ENCODE assay signal across 8 cellular contexts in the genomic region with DNA sequence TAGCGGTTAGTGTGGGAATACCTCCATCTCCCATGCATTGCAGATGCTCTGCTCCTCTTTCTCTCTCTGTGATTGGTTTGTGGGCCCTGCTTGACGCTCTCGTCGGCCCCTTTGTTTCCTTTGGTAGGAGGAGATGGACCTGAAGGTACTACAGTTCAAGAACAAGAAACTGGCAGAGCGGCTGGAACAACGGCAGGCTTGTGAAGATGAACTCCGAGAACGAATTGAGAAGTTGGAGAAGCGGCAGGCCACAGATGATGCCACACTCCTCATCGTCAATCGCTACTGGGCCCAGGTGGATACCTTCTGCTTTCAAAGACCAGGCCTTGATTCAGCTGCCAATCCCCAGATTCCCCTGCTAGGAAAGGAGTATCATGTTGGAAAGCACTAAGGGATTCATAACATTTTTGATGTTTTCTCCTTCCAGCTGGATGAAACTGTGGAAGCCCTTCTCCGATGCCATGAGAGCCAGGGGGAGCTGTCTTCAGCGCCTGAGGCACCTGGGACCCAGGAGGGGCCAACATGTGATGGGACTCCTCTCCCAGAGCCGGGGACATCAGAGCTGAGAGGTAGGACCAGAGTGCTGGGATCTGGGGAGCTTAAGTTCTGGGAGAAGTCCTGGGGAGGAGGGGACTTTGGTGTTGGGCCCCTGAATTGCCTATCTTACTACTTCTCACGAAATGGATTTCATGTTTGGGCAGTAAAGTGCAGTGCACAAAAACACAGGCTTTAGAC. TPM values are rescaled to one million over a fixed set of nuclear protein-coding genes. Genes with fewer than 3 reads are reported as not detected.
DNase-seq lines count a peak whose midpoint lies in the region; ATAC-seq and TF ChIP-seq lines count a peak whose summit lies in the region.

No MANE protein-coding gene starts in this region.

- H3K4me3 Mint-ChIP-seq in GM23338 = peak overlapping the region; percentile 95

- peak overlapping the region; percentile 93 for H3K4me2 ChIP-seq in GM23338

- WGBS in gastroesophageal sphincter (ENCODE audit: low coverage in 1 of 2), 2 donors = 43 to 72% methylated on average over 1 to 3 of the region's 15 CpGs

- peaks cover 39% of the 10 kb centered on the region for H3K36me3 ChIP-seq in GM23338 (ENCODE audit: insufficient read depth)
- H3K36me3 ChIP-seq in WERI-Rb-1 = peaks cover 72% of the 10 kb centered on the region
- peaks cover 0 to 61% of the 10 kb centered on the region in 2 donors for H3K36me3 ChIP-seq in gastroesophageal sphincter
- peaks cover 0 to 57% of the 10 kb centered on the region in 2 donors for H3K36me3 ChIP-seq in gastrocnemius medialis

- in situ Hi-C loops in gastrocnemius medialis (cut with MboI; ENCODE audit: low sequenced_read_pairs in 4 of 4) = no loop called here

- H3K27ac ChIP-seq in GM23338 (ENCODE audit: low read depth) (no peak overlapping the region), WERI-Rb-1 (no peak overlapping the region; the same call in 1 of the 2 replicates), gastroesophageal sphincter (peak overlapping the region in 3 of 4 donors; percentile 87 to 92 (median 92)), gastrocnemius medialis (peak overlapping the region; percentile 91 to 96 (median 94))

- intact Hi-C loops in gastrocnemius medialis (cut with DNase I; ENCODE audit: low total_unique reads) = loop anchor here (1.0 kb wide), 1 partner anchor 15 kb away; a partner anchor contains a TSS

- 0 out of 2 replicates have a peak, but pooled peaks cover 7% of the 10 kb centered on the region for H3F3A ChIP-seq in GM23338 (replicated peaks; ENCODE audit: low read depth)

- H2AFZ ChIP-seq in GM23338 = no peak overlapping the region

- no peak for DNase-seq in GM23338 (ENCODE audit: low spot score)
- no peak for DNase-seq in WERI-Rb-1
- peak in 1 of 2 donors; percentile 10 for DNase-seq in gastrocnemius medialis
- DNase-seq in NCI-H82 treated with DMSO at 0.1 percent for 48 hours (lab: John Stamatoyannopoulos, UW; ENCODE audit: unreplicated experiment) = no peak
- no peak for DNase-seq in NCI-H510A treated with DMSO at 0.1 percent for 48 hours (lab: John Stamatoyannopoulos, UW)
- no peak for DNase-seq in islet precursor cell
- no peak for DNase-seq in activated effector memory CD4-positive, alpha-beta T cell treated with Interleukin-2 at 50 U/mL for 16 hours

- H3K9me3 Mint-ChIP-seq in GM23338 = no peaks in the 10 kb centered on the region; the same call in 2 of the 3 replicates

- TF ChIP-seq EP300 in gastroesophageal sphincter (IDR thresholded peaks at IDR 0.05) = no peak

- TF ChIP-seq CTCF in GM23338 (conservative IDR thresholded peaks at IDR 0.05; ENCODE audit: low read depth in 2 of 2) (no peak), WERI-Rb-1 (IDR thresholded peaks at IDR 0.05; ENCODE audit: low read depth, low read length) (no peak), gastroesophageal sphincter (IDR thresholded peaks at IDR 0.05) (no peak), gastrocnemius medialis (IDR thresholded peaks at IDR 0.05 in 4 of 5, conservative IDR thresholded peaks at IDR 0.05 in 1 of 5) (no peak)

- peaks cover 24% of the 10 kb centered on the region for H3K79me2 ChIP-seq in GM23338 (replicated peaks; ENCODE audit: insufficient read depth)

- peak overlapping the region; percentile 70 for H3K27ac Mint-ChIP-seq in GM23338

- H3K9me3 ChIP-seq in WERI-Rb-1 (ENCODE audit: severe bottlenecking) (no peaks in the 10 kb centered on the region), gastroesophageal sphincter (no peaks in the 10 kb centered on the region), gastrocnemius medialis (no peaks in the 10 kb centered on the region)

- peaks cover 56% of the 10 kb centered on the region for H3K36me3 Mint-ChIP-seq in GM23338 (ENCODE audit: low read depth)

- peak overlapping the region; percentile 79 for H3K4me3 ChIP-seq in GM23338
- H3K4me3 ChIP-seq in WERI-Rb-1 (ENCODE audit: low read depth, low read length) = peak overlapping the region; percentile 65
- peak overlapping the region; percentile 68 to 79 for H3K4me3 ChIP-seq in gastroesophageal sphincter
- H3K4me3 ChIP-seq in gastrocnemius medialis = peak overlapping the region; percentile 77 to 96 (median 92)

- peaks cover 16% of the 10 kb centered on the region for H3K4me1 Mint-ChIP-seq in GM23338

- peaks cover 32% of the 10 kb centered on the region for H4K20me1 ChIP-seq in GM23338 (replicated peaks; ENCODE audit: insufficient read depth)

- TF ChIP-seq POLR2A in gastroesophageal sphincter (IDR thresholded peaks at IDR 0.05) (no peak), gastrocnemius medialis (IDR thresholded peaks at IDR 0.05) (no peak)

- H3K27me3 ChIP-seq in GM23338 (ENCODE audit: insufficient read depth) (no peaks in the 10 kb centered on the region), WERI-Rb-1 (ENCODE audit: insufficient read depth, low read depth, severe bottlenecking) (no peaks in the 10 kb centered on the region), gastroesophageal sphincter (no peaks in the 10 kb centered on the region), gastrocnemius medialis (no peaks in the 10 kb centered on the region)

- H3K4me1 ChIP-seq in GM23338 (ENCODE audit: insufficient read depth) (peaks cover 6% of the 10 kb centered on the region; the same call in 1 of the 2 replicates), gastroesophageal sphincter (peaks cover 5 to 40% (median 21%) of the 10 kb centered on the region in 3 donors), gastrocnemius medialis (peaks cover 18 to 23% of the 10 kb centered on the region in 2 donors)

- ATAC-seq in GM23338 = no peak
- no peak for ATAC-seq in gastroesophageal sphincter
- no peak for ATAC-seq in gastrocnemius medialis

- H3K27me3 Mint-ChIP-seq in GM23338 (ENCODE audit: insufficient read depth, low read depth, poor library complexity) = peaks cover 27% of the 10 kb centered on the region

- no peaks in the 10 kb centered on the region for H3K9me2 ChIP-seq in GM23338 (ENCODE audit: insufficient read depth)

TF ChIP-seq in GM23338, 12 proteins besides CTCF, POLR2A, EP300 and RAD21 (continues in another document):
- TF ChIP-seq ZNF331 (CRISPR knock-in tag; IDR thresholded peaks at IDR 0.05; ENCODE audit: low read depth) = no peak
- TF ChIP-seq NANOG (IDR thresholded peaks at IDR 0.05; ENCODE audit: borderline replicate concordance) = no peak
- TF ChIP-seq JUNB (IDR thresholded peaks at IDR 0.05; ENCODE audit: unreplicated experiment) = no peak
- TF ChIP-seq STAT1 (IDR thresholded peaks at IDR 0.05; ENCODE audit: unreplicated experiment) = no peak
- TF ChIP-seq, protein P1, sequence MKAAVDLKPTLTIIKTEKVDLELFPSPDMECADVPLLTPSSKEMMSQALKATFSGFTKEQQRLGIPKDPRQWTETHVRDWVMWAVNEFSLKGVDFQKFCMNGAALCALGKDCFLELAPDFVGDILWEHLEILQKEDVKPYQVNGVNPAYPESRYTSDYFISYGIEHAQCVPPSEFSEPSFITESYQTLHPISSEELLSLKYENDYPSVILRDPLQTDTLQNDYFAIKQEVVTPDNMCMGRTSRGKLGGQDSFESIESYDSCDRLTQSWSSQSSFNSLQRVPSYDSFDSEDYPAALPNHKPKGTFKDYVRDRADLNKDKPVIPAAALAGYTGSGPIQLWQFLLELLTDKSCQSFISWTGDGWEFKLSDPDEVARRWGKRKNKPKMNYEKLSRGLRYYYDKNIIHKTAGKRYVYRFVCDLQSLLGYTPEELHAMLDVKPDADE (IDR thresholded peaks at IDR 0.05) = no peak

RNA-seq across cellular contexts. Expression of a gene that starts 1.0 kb away (rescaled TPM):
- 78.5 and 80.2 TPM in 2 replicates for total RNA-seq in GM23338 (2014; rRNA removed; shearing (Covaris generic))
- polyA plus RNA-seq in GM23338 (2016; fragmentation: Nextera tagmentation; extraction: Ambion mirVana) = 32.6 and 36.0 TPM in 2 replicates
- total RNA-seq in gastroesophageal sphincter (100 to 1,000 TPM in 1 of 4 donors, 10 to 100 TPM in 3; 76.4 to 108 (median 80.6) TPM), gastrocnemius medialis (10 to 100 TPM; 42.8 to 90.0 (median 57.0) TPM)

RNA-seq across cellular contexts. Expression of a gene that starts 1.3 kb away (rescaled TPM):
- total RNA-seq in GM23338 (2014; rRNA removed; shearing (Covaris generic)) = 2.2 and 2.7 TPM in 2 replicates
- 4.4 and 5.2 TPM in 2 replicates for polyA plus RNA-seq in GM23338 (2016; fragmentation: Nextera tagmentation; extraction: Ambion mirVana)
- total RNA-seq in gastroesophageal sphincter (1 to 10 TPM in 2 of 4 donors, not detected in 2; 1.3 to 1.9 TPM), gastrocnemius medialis (1 to 10 TPM in 2 of 4 donors, under 1 TPM in 1, not detected in 1; 0.73 to 5.8 (median 1.7) TPM)

RNA-seq across cellular contexts. Expression of a gene that starts 14.9 kb away (rescaled TPM):
- 27.0 and 31.3 TPM in 2 replicates for total RNA-seq in GM23338 (2014; rRNA removed; shearing (Covaris generic))
- polyA plus RNA-seq in GM23338 (2016; fragmentation: Nextera tagmentation; extraction: Ambion mirVana) = 26.9 and 28.1 TPM in 2 replicates
- total RNA-seq in gastroesophageal sphincter (10 to 100 TPM; 19.4 to 29.0 (median 23.4) TPM), gastrocnemius medialis (10 to 100 TPM in 3 of 4 donors, 1 to 10 TPM in 1; 8.8 to 30.0 (median 21.6) TPM)

RNA-seq across cellular contexts. Expression of a gene that starts 23.8 kb away (rescaled TPM):
- total RNA-seq in GM23338 (2014; rRNA removed; shearing (Covaris generic)) = 18.5 and 20.3 TPM in 2 replicates
- polyA plus RNA-seq in GM23338 (2016; fragmentation: Nextera tagmentation; extraction: Ambion mirVana) = 3.9 and 4.1 TPM in 2 replicates
- total RNA-seq in gastroesophageal sphincter (10 to 100 TPM; 12.3 to 16.5 (median 14.5) TPM), gastrocnemius medialis (10 to 100 TPM in 2 of 4 donors, 1 to 10 TPM in 2; 9.1 to 12.7 (median 10.3) TPM)

Comparison
In these comparisons a context has a peak if more than half of its experiments do, and no peak if none do; other contexts are left out.
1. H3K27ac ChIP-seq: peak in gastroesophageal sphincter (3 of 4) and gastrocnemius medialis (4 of 4); none in GM23338 (single experiment) and WERI-Rb-1 (single experiment).
2. Peak in every context shown above with its lines, with median percentiles within 50 percentile points of each other: H3K4me3 ChIP-seq.